ENCODE assay signal across 8 cellular contexts in genomic region chr5:77076961-77077820, GRCh38. TPM values are rescaled to one million over a fixed set of nuclear protein-coding genes. Genes with fewer than 3 reads are reported as not detected.
DNase-seq lines count a peak whose midpoint lies in the region; ATAC-seq and TF ChIP-seq lines count a peak whose summit lies in the region.

No MANE protein-coding gene starts in this region.

- H3K4me3 Mint-ChIP-seq in T-helper 2 cell treated with Interferon-gamma antibody and Interleukin-4, amounts not matched to agents 5 μg/mL and 100 μg/mL, for 36 hours, result peak overlapping the region; percentile 66

- peaks cover 9% of the 10 kb centered on the region for H3K4me1 ChIP-seq in skeletal muscle satellite cell (ENCODE audit: control insufficient read depth, insufficient read depth, low read length)

- H3K27me3 ChIP-seq in brain microvascular endothelial cell (replicated peaks) (no peaks in the 10 kb centered on the region), skeletal muscle satellite cell (ENCODE audit: control insufficient read depth, insufficient read depth, low read length) (no peaks in the 10 kb centered on the region)

- H3K27ac ChIP-seq in brain microvascular endothelial cell, result no peak overlapping the region

- peak overlapping the region; percentile 92 for H3K4me2 ChIP-seq in skeletal muscle satellite cell (ENCODE audit: low read length)

- in situ Hi-C loops in brain microvascular endothelial cell (cut with HindIII; ENCODE audit: low pct_ligation_motif_present, low sequenced_read_pairs), result no loop called here

- TF ChIP-seq CTCF in AG09319 (IDR thresholded peaks at IDR 0.05; ENCODE audit: low read depth, low read length) (peak; percentile 39), brain microvascular endothelial cell (IDR thresholded peaks at IDR 0.05; ENCODE audit: low read depth, low read length, missing control alignments) (peak; percentile 62)

- DNase-seq in AG09319 (ENCODE audit: extremely low read depth, low read depth), result no peak
- peak; percentile 48 for DNase-seq in GM19240 (ENCODE audit: insufficient read length, low spot score)
- peak; percentile 71 for DNase-seq in T-helper 2 cell treated with Interferon-gamma antibody and Interleukin-4, amounts not matched to agents 5 μg/mL and 100 μg/mL, for 36 hours (ENCODE audit: low spot score)
- DNase-seq in brain microvascular endothelial cell, result peak; percentile 21

- H3K9me3 ChIP-seq in iPS-18c (ENCODE audit: control insufficient read depth, insufficient read depth, low read length) (no peaks in the 10 kb centered on the region), skeletal muscle satellite cell (replicated peaks; ENCODE audit: low read length) (no peaks in the 10 kb centered on the region)

- H3K4me3 ChIP-seq in brain microvascular endothelial cell (ENCODE audit: low read depth, low read length) (peak overlapping the region; percentile 52), iPS-18c (ENCODE audit: insufficient read depth, low read depth, low read length) (peak overlapping the region; percentile 57; the same call in 1 of the 2 replicates), skeletal muscle satellite cell (ENCODE audit: low read length) (peak overlapping the region; percentile 72)

- H3K36me3 Mint-ChIP-seq in T-helper 2 cell treated with Interferon-gamma antibody and Interleukin-4, amounts not matched to agents 5 μg/mL and 100 μg/mL, for 36 hours (ENCODE audit: low read depth), result peaks cover 2% of the 10 kb centered on the region

- H3K9me3 Mint-ChIP-seq in T-helper 2 cell treated with Interferon-gamma antibody and Interleukin-4, amounts not matched to agents 5 μg/mL and 100 μg/mL, for 36 hours, result no peaks in the 10 kb centered on the region

- H3K4me1 Mint-ChIP-seq in T-helper 2 cell treated with Interferon-gamma antibody and Interleukin-4, amounts not matched to agents 5 μg/mL and 100 μg/mL, for 36 hours (ENCODE audit: low read depth), result peaks cover 2% of the 10 kb centered on the region

- no peak overlapping the region for H3K27ac Mint-ChIP-seq in T-helper 2 cell treated with Interferon-gamma antibody and Interleukin-4, amounts not matched to agents 5 μg/mL and 100 μg/mL, for 36 hours

- H3K9ac ChIP-seq in skeletal muscle satellite cell (ENCODE audit: low read depth, low read length), result peak overlapping the region; percentile 74

- H3K36me3 ChIP-seq in brain microvascular endothelial cell (replicated peaks) (no peaks in the 10 kb centered on the region), skeletal muscle satellite cell (ENCODE audit: insufficient read depth, low read length) (no peaks in the 10 kb centered on the region)

- no peaks in the 10 kb centered on the region for H3K27me3 Mint-ChIP-seq in T-helper 2 cell treated with Interferon-gamma antibody and Interleukin-4, amounts not matched to agents 5 μg/mL and 100 μg/mL, for 36 hours (ENCODE audit: low read depth)

- ATAC-seq in HG03442 (IDR thresholded peaks at IDR 0.05; ENCODE audit: unreplicated experiment) (peak; percentile 76), GM18870 (IDR thresholded peaks at IDR 0.05; ENCODE audit: unreplicated experiment) (no peak)

RNA-seq across cellular contexts. Expression of gene ZBED3, which starts 9.9 kb away (rescaled TPM):
- total RNA-seq in skeletal muscle satellite cell (2012; rRNA removed), result under 0.01 and 0.66 TPM in 2 replicates

RNA-seq across cellular contexts. Expression of gene AGGF1, which starts 47.0 kb away (rescaled TPM):
- total RNA-seq in skeletal muscle satellite cell (2012; rRNA removed), result 18.5 and 21.8 TPM in 2 replicates
